ENCODE assay signal across 10 cellular contexts in genomic region chr12:116490481-116490880, GRCh38.
"Had no signal": no experiment of that assay in that cellular context is flagged by ENCODE, and none has a peak within 500 bp of the region (broad histone marks: within the 10 kb centered on the region; RNA-seq: fewer than 3 reads in every experiment).

No MANE protein-coding gene starts in this region.

- ATAC-seq: esophagus mucosa, T-cell had no signal

- DNase-seq: activated CD4-positive, alpha-beta T cell treated with anti-CD3 and anti-CD28 coated beads, Interleukin-2, amount 10 ng/mL, durations not matched to agents 24 days and 14 days; activated naive CD4-positive, alpha-beta T cell treated with Interleukin-2 at 50 U/mL for 16 hours; dermis blood vessel endothelial cell; endodermal cell; kidney; posterior cingulate gyrus; small intestine; T-cell had no signal

- H3K4me3 Mint-ChIP-seq: activated CD4-positive, alpha-beta T cell treated with anti-CD3 and anti-CD28 coated beads, Interleukin-2, amount 10 ng/mL, durations not matched to agents 24 days and 14 days; endodermal cell; T-cell had no signal

- H3K27me3 ChIP-seq: right atrium auricular region had no signal

- H3K27ac ChIP-seq: right atrium auricular region had no signal

- H3K4me1 ChIP-seq: right atrium auricular region had no signal

- H3K4me1 Mint-ChIP-seq: activated CD4-positive, alpha-beta T cell treated with anti-CD3 and anti-CD28 coated beads, Interleukin-2, amount 10 ng/mL, durations not matched to agents 24 days and 14 days; T-cell had no signal

- H3K4me3 ChIP-seq: right atrium auricular region had no signal

- H3K36me3 ChIP-seq: right atrium auricular region had no signal

- H3K27me3 Mint-ChIP-seq: activated CD4-positive, alpha-beta T cell treated with anti-CD3 and anti-CD28 coated beads, Interleukin-2, amount 10 ng/mL, durations not matched to agents 24 days and 14 days; T-cell had no signal

- H3K27ac Mint-ChIP-seq: activated CD4-positive, alpha-beta T cell treated with anti-CD3 and anti-CD28 coated beads, Interleukin-2, amount 10 ng/mL, durations not matched to agents 24 days and 14 days; endodermal cell; T-cell had no signal
